ENCODE assay signal across 9 cellular contexts in genomic region chr10:80462277-80462985, GRCh38. TPM values are rescaled to one million over a fixed set of nuclear protein-coding genes. Genes with fewer than 3 reads are reported as not detected.
DNase-seq lines count a peak whose midpoint lies in the region; ATAC-seq, FAIRE-seq and TF ChIP-seq lines count a peak whose summit lies in the region.
"Had no signal": no experiment of that assay in that cellular context is flagged by ENCODE, and none has a peak within 500 bp of the region (broad histone marks: within the 10 kb centered on the region; RNA-seq: fewer than 3 reads in every experiment).

No MANE protein-coding gene starts in this region.

- SMC1A ChIA-PET in GM12878 (lab: Charles Lee; ENCODE audit: uncharacterized antibody, unreplicated experiment): interaction anchor here (0.5 to 36.0 kb wide), 10 partner anchors 8 to 634 kb away, joined by 3 to 1038 read pairs (median 8); no protein-coding TSS in a partner anchor

- peak overlapping the region; percentile 12 for H3K4me3 ChIP-seq in GM12878
- H3K4me3 ChIP-seq in kidney (ENCODE audit: low read length in 2 of 2): no peak overlapping the region
- H3K4me3 ChIP-seq in subcutaneous abdominal adipose tissue (ENCODE audit: low read depth in 1 of 5, low read length in 5 of 5): peak overlapping the region in 2 of 5 donors; percentile 4 to 11

- TF ChIP-seq CTCF in GM12878 (IDR thresholded peaks at IDR 0.05 in 2 of 3, conservative IDR thresholded peaks at IDR 0.05 in 1 of 3; ENCODE audit: control insufficient read depth in 2 of 3, extremely low read depth in 1 of 3, insufficient read depth in 1 of 3, low read depth in 3 of 3, low read length in 3 of 3) (no peak), kidney (IDR thresholded peaks at IDR 0.05; ENCODE audit: borderline replicate concordance, extremely low read depth, insufficient read depth) (no peak)

- H3K9me3 ChIP-seq in GM12878 (replicated peaks; ENCODE audit: control insufficient read depth, insufficient read depth, low read length) (no peaks in the 10 kb centered on the region), kidney (ENCODE audit: control insufficient read depth in 1 of 2, low read length in 2 of 2) (no peaks in the 10 kb centered on the region), subcutaneous abdominal adipose tissue (ENCODE audit: control insufficient read depth in 5 of 5, low read length in 5 of 5) (no peaks in the 10 kb centered on the region)

- H3K36me3 ChIP-seq in GM12878 (ENCODE audit: control insufficient read depth in 2 of 2, insufficient read depth in 2 of 2, low read length in 1 of 2): peaks cover 0 to 2% of the 10 kb centered on the region in 2 experiments; a peak in 1 of 4 replicates
- no peaks in the 10 kb centered on the region for H3K36me3 ChIP-seq in kidney (ENCODE audit: control insufficient read depth in 1 of 2, insufficient read depth in 2 of 2, low read length in 2 of 2)
- H3K36me3 ChIP-seq in subcutaneous abdominal adipose tissue (ENCODE audit: control insufficient read depth in 5 of 5, insufficient read depth in 5 of 5, low read length in 5 of 5): peaks cover 0 to 6% (median 3%) of the 10 kb centered on the region in 5 donors

- H3K9ac ChIP-seq in GM12878 (ENCODE audit: control insufficient read depth, insufficient read depth, low read length): 0 out of 2 replicates have a peak overlapping the region, but pooled peaks have one; percentile 35
- H3K9ac ChIP-seq in kidney (ENCODE audit: low read length in 2 of 2): peak overlapping the region in 1 of 2 donors; percentile 16
- H3K9ac ChIP-seq in subcutaneous abdominal adipose tissue (ENCODE audit: low read length in 5 of 5): peak overlapping the region in 1 of 5 donors; percentile 42

- TF ChIP-seq RAD21 in GM12878 (IDR thresholded peaks at IDR 0.05; ENCODE audit: insufficient read depth, low read depth, low read length): no peak

- intact Hi-C loops in GM12878 (cut with micrococcal nuclease; ENCODE audit: unreplicated experiment) (no loop called here), kidney (cut with DNase I) (no loop called here)

- no peak for FAIRE-seq in GM12878 (lab: Jason Lieb, UNC)
- FAIRE-seq in kidney (lab: Jason Lieb, UNC): no peak

- DNase-seq in NCI-H1694 (lab: John Stamatoyannopoulos, UW) (peak; percentile 30), GM12878 (ENCODE audit: low read depth, low spot score) (no peak), kidney (no peak), activated gamma-delta T cell treated with Interleukin-2 at 50 U/mL for 16 hours (no peak)
- DNase-seq: NCI-H510A; stimulated activated CD4-positive, alpha-beta T cell treated with anti-CD3 and anti-CD28 coated beads, Interleukin-1b, Interleukin-23, amount 100 ng/mL, for 48 hours had no signal

- RAD21 ChIA-PET in GM12878 (lab: Charles Lee; ENCODE audit: unreplicated experiment): interaction anchor here (0.5 to 21.4 kb wide), 10 partner anchors 7 to 732 kb away, joined by 3 to 412 read pairs (median 17); no protein-coding TSS in a partner anchor

- no peak overlapping the region for H2AFZ ChIP-seq in GM12878 (ENCODE audit: control insufficient read depth, low read depth, low read length)

- CTCF ChIA-PET in GM12878 (lab: Yijun Ruan, JAX): interaction anchor here (1.0 to 21.5 kb wide), 5 partner anchors 9 to 136 kb away, joined by 3 to 402 read pairs (median 6); no protein-coding TSS in a partner anchor

- peaks cover 98% of the 10 kb centered on the region for H3K79me2 ChIP-seq in GM12878 (ENCODE audit: control insufficient read depth, insufficient read depth, low read length)

- H4K20me1 ChIP-seq in GM12878 (ENCODE audit: control insufficient read depth, insufficient read depth): no peaks in the 10 kb centered on the region; the same call in 1 of the 2 replicates

- H3K27me3 ChIP-seq in GM12878 (replicated peaks in 1 of 2; ENCODE audit: control insufficient read depth in 2 of 2, insufficient read depth in 2 of 2, low read length in 1 of 2) (no peaks in the 10 kb centered on the region), subcutaneous abdominal adipose tissue (ENCODE audit: control insufficient read depth in 5 of 5, insufficient read depth in 4 of 5, low read length in 5 of 5) (no peaks in the 10 kb centered on the region)

- H3K27ac ChIP-seq in GM12878 (ENCODE audit: control insufficient read depth, insufficient read depth): peak overlapping the region; percentile 48
- peak overlapping the region; percentile 58 to 74 for H3K27ac ChIP-seq in kidney (ENCODE audit: low read depth in 2 of 2, low read length in 2 of 2)
- H3K27ac ChIP-seq in subcutaneous abdominal adipose tissue (ENCODE audit: low read depth, low read length): peak overlapping the region; percentile 98

- no peak for TF ChIP-seq POLR2A in GM12878 (IDR thresholded peaks at IDR 0.05; ENCODE audit: low read depth, low read length)

- TF ChIP-seq EP300 in GM12878 (IDR thresholded peaks at IDR 0.05; ENCODE audit: borderline replicate concordance in 1 of 2, control insufficient read depth in 1 of 2, low read depth in 2 of 2, low read length in 2 of 2): no peak

- BruUV-seq in GM12878 (replicated peaks; lab: Mats Ljungman, UMichigan): no TSS peak

- in situ Hi-C loops in GM12878 (cut with MboI): no loop called here

- POLR2A ChIA-PET in GM12878 (lab: Charles Lee): interaction anchor here (0.8 to 3.5 kb wide), 5 partner anchors 10 to 42 kb away, joined by 3 to 46 read pairs (median 6); no protein-coding TSS in a partner anchor

- ATAC-seq in GM12878: no peak
- no peak for ATAC-seq in GM18909 (IDR thresholded peaks at IDR 0.05; ENCODE audit: poor library complexity, unreplicated experiment)
- no peak for ATAC-seq in GM18517 (IDR thresholded peaks at IDR 0.05; ENCODE audit: unreplicated experiment)

- WGBS in GM12878 (ENCODE audit: insufficient coverage, insufficient replicate concordance, low lambda C conversion rate, missing lambda C conversion rate): 70% methylated on average over 8 of the region's 8 CpGs

- H3K4me1 ChIP-seq in GM12878 (ENCODE audit: control insufficient read depth, insufficient read depth, low read length) (peaks cover 85% of the 10 kb centered on the region), kidney (ENCODE audit: control insufficient read depth in 1 of 2, insufficient read depth in 1 of 2, low read depth in 1 of 2, low read length in 2 of 2) (peaks cover 81 to 84% of the 10 kb centered on the region in 2 donors), subcutaneous abdominal adipose tissue (ENCODE audit: control insufficient read depth in 5 of 5, insufficient read depth in 5 of 5, low read length in 5 of 5) (peaks cover 57 to 100% (median 99%) of the 10 kb centered on the region in 5 donors)

- H3K4me2 ChIP-seq in GM12878 (ENCODE audit: control insufficient read depth, insufficient read depth): peak overlapping the region; percentile 75

TF ChIP-seq in GM12878, 131 proteins besides CTCF, POLR2A, EP300 and RAD21 (continues in another document):
- TF ChIP-seq RCOR1 (conservative IDR thresholded peaks at IDR 0.05; ENCODE audit: low read depth, low read length): no peak
- no peak for TF ChIP-seq SP1 (IDR thresholded peaks at IDR 0.05; ENCODE audit: low read depth, low read length)
- no peak for TF ChIP-seq NR2F1 (conservative IDR thresholded peaks at IDR 0.05)
- TF ChIP-seq ESRRA (IDR thresholded peaks at IDR 0.05; ENCODE audit: low read length): no peak

RNA-seq across cellular contexts. Expression of gene TSPAN14, which starts 8.3 kb away (rescaled TPM):
- total RNA-seq in GM12878 (2013; cell fraction: nucleolus; rRNA removed): 100 and 110 TPM in 2 replicates
- total RNA-seq in GM12878 (2014; rRNA removed) (12.5 and 13.3 TPM in 2 replicates), GM12878 (2014; rRNA removed; fragmentation: Illumina TruSeq; extraction: Trizol) (8.0 and 8.1 TPM in 2 replicates), GM12878 (2021) (30.0 and 31.7 TPM in 2 replicates), kidney (183 TPM)
- polyA plus RNA-seq in GM12878 (2011; ENCODE audit: low read depth): 7.3 TPM
- polyA plus RNA-seq in GM12878 (2011; rRNA removed) (18.8 and 27.8 TPM in 2 replicates), GM12878 (2014; fragmentation: Illumina TruSeq; extraction: Trizol) (8.6 and 16.9 TPM in 2 replicates), GM12878 (2014; fragmentation: Nextera tagmentation; extraction: Ambion mirVana) (1 to 10 TPM; 2.5 to 2.6 TPM), GM12878 (2014; rRNA removed) (21.1 and 23.3 TPM in 2 replicates), GM12878 (2016; fragmentation: Nextera tagmentation; extraction: Ambion mirVana) (10 to 100 TPM; 19.0 to 22.0 TPM), kidney (ENCODE audit: insufficient read depth, low read depth, low replicate concordance) (36.8 TPM)
- 31.9 and 34.2 TPM in 2 replicates for polyA plus RNA-seq in GM12878 (2011; cell fraction: cytosol; rRNA removed)
- polyA plus RNA-seq in GM12878 (2011; cell fraction: nucleus; rRNA removed): 45.1 and 52.6 TPM in 2 replicates
- polyA plus RNA-seq in GM12878 (2012): 11.9 and 19.2 TPM in 2 replicates
- 21.3 and 31.5 TPM in 2 replicates for polyA minus RNA-seq in GM12878 (2011; rRNA and poly(A)+ RNA removed)
- polyA minus RNA-seq in GM12878 (2011; cell fraction: cytosol; rRNA and poly(A)+ RNA removed): 8.9 and 10.2 TPM in 2 replicates
- 17.2 and 26.6 TPM in 2 replicates for polyA minus RNA-seq in GM12878 (2011; cell fraction: nucleus; rRNA and poly(A)+ RNA removed)

RNA-seq across cellular contexts. Expression of gene PRXL2A, which starts 54.1 kb away (rescaled TPM):
- 4.0 and 4.3 TPM in 2 replicates for total RNA-seq in GM12878 (2013; cell fraction: nucleolus; rRNA removed)
- total RNA-seq in GM12878 (2014; rRNA removed) (6.9 and 11.1 TPM in 2 replicates), GM12878 (2014; rRNA removed; fragmentation: Illumina TruSeq; extraction: Trizol) (14.7 and 15.6 TPM in 2 replicates), GM12878 (2021) (11.0 and 11.4 TPM in 2 replicates), kidney (69.4 TPM)
- 12.7 TPM for polyA plus RNA-seq in GM12878 (2011; ENCODE audit: low read depth)
- polyA plus RNA-seq in GM12878 (2011; rRNA removed) (2.8 and 3.4 TPM in 2 replicates), GM12878 (2014; fragmentation: Illumina TruSeq; extraction: Trizol) (15.6 and 17.8 TPM in 2 replicates), GM12878 (2014; fragmentation: Nextera tagmentation; extraction: Ambion mirVana) (10 to 100 TPM in 1 of 2 experiments, 1 to 10 TPM in 1; 5.1 to 10.0 TPM), GM12878 (2014; rRNA removed) (10.0 and 12.6 TPM in 2 replicates), GM12878 (2016; fragmentation: Nextera tagmentation; extraction: Ambion mirVana) (10 to 100 TPM; 10.9 to 13.7 TPM), kidney (ENCODE audit: insufficient read depth, low read depth, low replicate concordance) (101 TPM)
- 1.3 and 1.6 TPM in 2 replicates for polyA plus RNA-seq in GM12878 (2011; cell fraction: cytosol; rRNA removed)
- polyA plus RNA-seq in GM12878 (2011; cell fraction: nucleus; rRNA removed): 0.45 and 0.51 TPM in 2 replicates
- polyA plus RNA-seq in GM12878 (2012): 17.3 and 17.8 TPM in 2 replicates
- polyA minus RNA-seq in GM12878 (2011; rRNA and poly(A)+ RNA removed): 0.73 and 1.1 TPM in 2 replicates
- polyA minus RNA-seq in GM12878 (2011; cell fraction: cytosol; rRNA and poly(A)+ RNA removed): not detected in 2 replicates
- polyA minus RNA-seq in GM12878 (2011; cell fraction: nucleus; rRNA and poly(A)+ RNA removed): 0.24 and 0.38 TPM in 2 replicates

Comparison
In these comparisons a context has a peak if more than half of its experiments do, and no peak if none do; other contexts are left out.
1. H3K27ac ChIP-seq: peak in every context shown above with its lines; median percentile 98 in subcutaneous abdominal adipose tissue; 66 in kidney; 48 in GM12878.